In the genomic region with DNA sequence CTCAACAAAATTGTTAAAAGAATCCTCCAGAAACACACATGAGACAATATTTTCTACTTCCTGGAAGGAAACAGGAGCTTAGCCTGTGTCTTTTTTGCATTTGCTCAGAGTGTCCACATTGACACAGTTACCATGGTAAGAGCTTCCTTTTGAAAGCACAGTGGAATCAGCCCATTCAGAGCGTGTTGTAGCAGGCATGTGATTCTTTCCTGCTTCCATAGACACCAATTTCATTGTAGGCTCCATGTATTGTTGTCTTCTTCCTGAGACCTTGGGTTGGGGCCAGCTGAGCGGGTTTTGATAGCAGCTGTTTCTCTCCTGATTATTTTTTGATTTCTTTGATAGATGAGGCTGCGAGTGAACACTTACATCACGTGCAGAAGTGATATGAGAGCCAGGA, we compare ENCODE assay signal across 13 cellular contexts. TPM values are rescaled to one million over a fixed set of nuclear protein-coding genes. Genes with fewer than 3 reads are reported as not detected.
DNase-seq lines count a peak whose midpoint lies in the region; ATAC-seq and TF ChIP-seq lines count a peak whose summit lies in the region.
"Had no signal": no experiment of that assay in that cellular context is flagged by ENCODE, and none has a peak within 500 bp of the region (broad histone marks: within the 10 kb centered on the region; RNA-seq: fewer than 3 reads in every experiment).

No MANE protein-coding gene starts in this region.

- H3K27me3 ChIP-seq in liver (ENCODE audit: control insufficient read depth in 4 of 4, insufficient read depth in 4 of 4, low read length in 3 of 4): no peaks in the 10 kb centered on the region
- no peaks in the 10 kb centered on the region for H3K27me3 ChIP-seq in GM23338 (ENCODE audit: insufficient read depth)
- H3K27me3 ChIP-seq: colonic mucosa had no signal

- H3F3A ChIP-seq in GM23338 (replicated peaks; ENCODE audit: low read depth): no peaks in the 10 kb centered on the region

- H3K79me2 ChIP-seq in GM23338 (replicated peaks; ENCODE audit: insufficient read depth): no peaks in the 10 kb centered on the region

- TF ChIP-seq CTCF in liver (IDR thresholded peaks at IDR 0.05; ENCODE audit: low read depth, low read length, missing input control): no peak
- TF ChIP-seq CTCF in GM23338 (conservative IDR thresholded peaks at IDR 0.05; ENCODE audit: low read depth in 2 of 2): no peak

- peaks cover 2% of the 10 kb centered on the region; the same call in 2 of the 3 replicates for H3K9me3 Mint-ChIP-seq in GM23338

- H3K4me1 ChIP-seq in liver (ENCODE audit: control insufficient read depth in 4 of 4, insufficient read depth in 4 of 4, low read length in 3 of 4) (peaks cover 0 to 2% (median 0%) of the 10 kb centered on the region in 4 donors), GM23338 (ENCODE audit: insufficient read depth) (peaks cover 9% of the 10 kb centered on the region)
- H3K4me1 ChIP-seq: colonic mucosa had no signal

- 82% methylated on average over 4 of the region's 4 CpGs for WGBS in liver

- peaks cover 4% of the 10 kb centered on the region for H3K27me3 Mint-ChIP-seq in GM23338 (ENCODE audit: insufficient read depth, low read depth, poor library complexity)
- H3K27me3 Mint-ChIP-seq: activated CD4-positive, alpha-beta T cell treated with anti-CD3 and anti-CD28 coated beads for 36 hours had no signal

- H3K4me3 ChIP-seq in liver (ENCODE audit: low read depth in 1 of 3, low read length in 3 of 3) (no peak overlapping the region), GM23338 (no peak overlapping the region)
- H3K4me3 ChIP-seq: colonic mucosa, GM12878 had no signal

- peaks cover 2% of the 10 kb centered on the region; the same call in 1 of the 3 replicates for H3K36me3 Mint-ChIP-seq in GM23338 (ENCODE audit: low read depth)

- H3K9me3 ChIP-seq in liver (ENCODE audit: control insufficient read depth in 4 of 4, low read length in 3 of 4): no peaks in the 10 kb centered on the region
- H3K9me3 ChIP-seq: colonic mucosa had no signal

- H3K27ac ChIP-seq in cingulate gyrus (ENCODE audit: low read depth, low read length) (peak overlapping the region; percentile 70), liver (ENCODE audit: low read depth in 1 of 2, low read length in 2 of 2) (peak overlapping the region in 1 of 2 donors; percentile 25), substantia nigra (ENCODE audit: low read depth, low read length, poor library complexity, severe bottlenecking) (peak overlapping the region; percentile 75), GM23338 (ENCODE audit: low read depth) (no peak overlapping the region)
- H3K27ac ChIP-seq: 22Rv1, colonic mucosa had no signal

- no peak overlapping the region for H3K4me2 ChIP-seq in GM23338

- H3K9me2 ChIP-seq in GM23338 (ENCODE audit: insufficient read depth): no peaks in the 10 kb centered on the region

- no peak overlapping the region for H3K4me3 Mint-ChIP-seq in GM23338
- H3K4me3 Mint-ChIP-seq: activated CD4-positive, alpha-beta T cell treated with anti-CD3 and anti-CD28 coated beads for 36 hours had no signal

- no peaks in the 10 kb centered on the region for H4K20me1 ChIP-seq in GM23338 (replicated peaks; ENCODE audit: insufficient read depth)

- DNase-seq in DMS53 (lab: John Stamatoyannopoulos, UW) (peak; percentile 69), DMS53 treated with DMSO at 0.1 percent for 48 hours (lab: John Stamatoyannopoulos, UW; ENCODE audit: unreplicated experiment) (no peak), substantia nigra (lab: John Stamatoyannopoulos, UW) (peak in 18 of 49 donors; percentile 8 to 48 (median 20)), GM23338 (ENCODE audit: low spot score) (no peak)
- no peak for DNase-seq in stimulated activated CD4-positive, alpha-beta T cell treated with anti-CD3 and anti-CD28 coated beads, Interleukin-1b, Interleukin-23, amount 100 ng/mL, for 48 hours
- DNase-seq: activated CD4-positive, alpha-beta T cell treated with anti-CD3 and anti-CD28 coated beads for 36 hours; colonic mucosa; DMS 273 treated with DMSO at 0.1 percent for 48 hours had no signal

- H3K9ac ChIP-seq in liver (ENCODE audit: low read depth in 1 of 2, low read length in 2 of 2): no peak overlapping the region

- H3K27ac Mint-ChIP-seq in GM23338: no peak overlapping the region
- H3K27ac Mint-ChIP-seq: activated CD4-positive, alpha-beta T cell treated with anti-CD3 and anti-CD28 coated beads for 36 hours had no signal

- ATAC-seq in GM21529 (IDR thresholded peaks at IDR 0.05; ENCODE audit: unreplicated experiment): no peak
- ATAC-seq in GM23338: no peak
- ATAC-seq: activated CD4-positive, alpha-beta T cell treated with anti-CD3 and anti-CD28 coated beads for 36 hours; GM12878 had no signal

- H3K4me1 Mint-ChIP-seq in GM23338: peaks cover 30% of the 10 kb centered on the region

- H3K36me3 ChIP-seq in liver (ENCODE audit: control insufficient read depth in 4 of 4, insufficient read depth in 3 of 4, low read depth in 1 of 4, low read length in 3 of 4) (no peaks in the 10 kb centered on the region), GM23338 (ENCODE audit: insufficient read depth) (no peaks in the 10 kb centered on the region)
- H3K36me3 ChIP-seq: colonic mucosa had no signal

- no peak for TF ChIP-seq RAD21 in liver (IDR thresholded peaks at IDR 0.05)

- H2AFZ ChIP-seq in GM23338: no peak overlapping the region

TF ChIP-seq in liver, 16 proteins besides CTCF, POLR2A, EP300 and RAD21:
- TF ChIP-seq FOXA1 (IDR thresholded peaks at IDR 0.05) (no peak), TAF1 (conservative IDR thresholded peaks at IDR 0.05) (no peak), SP1 (IDR thresholded peaks at IDR 0.05) (peak; percentile 26)
- TF ChIP-seq, protein P1, sequence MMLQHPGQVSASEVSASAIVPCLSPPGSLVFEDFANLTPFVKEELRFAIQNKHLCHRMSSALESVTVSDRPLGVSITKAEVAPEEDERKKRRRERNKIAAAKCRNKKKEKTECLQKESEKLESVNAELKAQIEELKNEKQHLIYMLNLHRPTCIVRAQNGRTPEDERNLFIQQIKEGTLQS (IDR thresholded peaks at IDR 0.05): no peak

TF ChIP-seq in GM23338, 12 proteins besides CTCF, POLR2A, EP300 and RAD21 (continues in another document):
- no peak for TF ChIP-seq JUNB (IDR thresholded peaks at IDR 0.05; ENCODE audit: unreplicated experiment)
- no peak for TF ChIP-seq ZNF331 (CRISPR knock-in tag; IDR thresholded peaks at IDR 0.05; ENCODE audit: low read depth)
- TF ChIP-seq CREB1 (CRISPR knock-in tag; IDR thresholded peaks at IDR 0.05; ENCODE audit: low read depth): no peak
- no peak for TF ChIP-seq EZH2phosphoT487 (IDR thresholded peaks at IDR 0.05; ENCODE audit: unreplicated experiment)
- TF ChIP-seq, protein P2, sequence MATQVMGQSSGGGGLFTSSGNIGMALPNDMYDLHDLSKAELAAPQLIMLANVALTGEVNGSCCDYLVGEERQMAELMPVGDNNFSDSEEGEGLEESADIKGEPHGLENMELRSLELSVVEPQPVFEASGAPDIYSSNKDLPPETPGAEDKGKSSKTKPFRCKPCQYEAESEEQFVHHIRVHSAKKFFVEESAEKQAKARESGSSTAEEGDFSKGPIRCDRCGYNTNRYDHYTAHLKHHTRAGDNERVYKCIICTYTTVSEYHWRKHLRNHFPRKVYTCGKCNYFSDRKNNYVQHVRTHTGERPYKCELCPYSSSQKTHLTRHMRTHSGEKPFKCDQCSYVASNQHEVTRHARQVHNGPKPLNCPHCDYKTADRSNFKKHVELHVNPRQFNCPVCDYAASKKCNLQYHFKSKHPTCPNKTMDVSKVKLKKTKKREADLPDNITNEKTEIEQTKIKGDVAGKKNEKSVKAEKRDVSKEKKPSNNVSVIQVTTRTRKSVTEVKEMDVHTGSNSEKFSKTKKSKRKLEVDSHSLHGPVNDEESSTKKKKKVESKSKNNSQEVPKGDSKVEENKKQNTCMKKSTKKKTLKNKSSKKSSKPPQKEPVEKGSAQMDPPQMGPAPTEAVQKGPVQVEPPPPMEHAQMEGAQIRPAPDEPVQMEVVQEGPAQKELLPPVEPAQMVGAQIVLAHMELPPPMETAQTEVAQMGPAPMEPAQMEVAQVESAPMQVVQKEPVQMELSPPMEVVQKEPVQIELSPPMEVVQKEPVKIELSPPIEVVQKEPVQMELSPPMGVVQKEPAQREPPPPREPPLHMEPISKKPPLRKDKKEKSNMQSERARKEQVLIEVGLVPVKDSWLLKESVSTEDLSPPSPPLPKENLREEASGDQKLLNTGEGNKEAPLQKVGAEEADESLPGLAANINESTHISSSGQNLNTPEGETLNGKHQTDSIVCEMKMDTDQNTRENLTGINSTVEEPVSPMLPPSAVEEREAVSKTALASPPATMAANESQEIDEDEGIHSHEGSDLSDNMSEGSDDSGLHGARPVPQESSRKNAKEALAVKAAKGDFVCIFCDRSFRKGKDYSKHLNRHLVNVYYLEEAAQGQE (IDR thresholded peaks at IDR 0.05; ENCODE audit: unreplicated experiment): no peak
- no peak for TF ChIP-seq NANOG (IDR thresholded peaks at IDR 0.05; ENCODE audit: borderline replicate concordance)
- TF ChIP-seq POLR2AphosphoS5 (IDR thresholded peaks at IDR 0.05; ENCODE audit: low read depth): no peak
- TF ChIP-seq ZNF114 (CRISPR knock-in tag; IDR thresholded peaks at IDR 0.05): no peak

RNA-seq across cellular contexts. Expression of a gene that starts 44.9 kb away (rescaled TPM):
- total RNA-seq in liver: 10 to 100 TPM; 24.1 to 86.4 TPM
- polyA plus RNA-seq in liver (100 to 1,000 TPM in 1 of 2 donors, 10 to 100 TPM in 1; 68.8 to 106 TPM), GM23338 (2016; fragmentation: Nextera tagmentation; extraction: Ambion mirVana) (0.78 and 1.2 TPM in 2 replicates)
- 1.7 and 1.8 TPM in 2 replicates for total RNA-seq in GM23338 (2014; rRNA removed; shearing (Covaris generic))

RNA-seq across cellular contexts. Expression of a gene that starts 52.8 kb away (rescaled TPM):
- total RNA-seq in liver: 10 to 100 TPM in 1 of 2 donors, 1 to 10 TPM in 1; 8.8 to 10.2 TPM
- polyA plus RNA-seq in liver: 10 to 100 TPM; 11.9 to 12.3 TPM
- 4.3 and 4.4 TPM in 2 replicates for total RNA-seq in GM23338 (2014; rRNA removed; shearing (Covaris generic))
- 3.3 and 4.8 TPM in 2 replicates for polyA plus RNA-seq in GM23338 (2016; fragmentation: Nextera tagmentation; extraction: Ambion mirVana)
